38 cellular contexts compared by ENCODE assay signal in the genomic region with DNA sequence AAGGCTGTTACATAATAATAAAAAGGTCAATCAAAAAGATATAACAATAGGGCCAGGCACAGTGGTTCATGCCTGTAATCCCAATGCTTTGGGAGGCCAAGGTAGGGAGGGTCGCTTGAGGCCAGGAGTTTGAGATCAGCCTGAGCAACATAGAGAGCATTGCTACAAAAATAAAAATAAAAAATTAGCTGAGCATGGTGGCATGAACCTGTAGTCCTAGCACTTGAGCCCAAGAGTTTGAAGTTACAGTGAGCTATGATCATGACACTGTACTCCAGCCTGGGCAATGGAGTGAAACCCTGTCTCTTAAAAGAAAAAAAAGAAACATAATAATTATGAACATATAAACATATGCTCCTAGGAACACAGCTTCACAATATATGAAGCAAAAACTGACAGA. TPM values are rescaled to one million over a fixed set of nuclear protein-coding genes. Genes with fewer than 3 reads are reported as not detected.
"Had no signal": no experiment of that assay in that cellular context is flagged by ENCODE, and none has a peak within 500 bp of the region (broad histone marks: within the 10 kb centered on the region; RNA-seq: fewer than 3 reads in every experiment).

No MANE protein-coding gene starts in this region.

- H3K4me3 ChIP-seq: adrenal gland, ascending aorta, body of pancreas, breast epithelium, cardiac muscle cell had no signal

- H3K36me3 ChIP-seq: adrenal gland, ascending aorta, brain microvascular endothelial cell, breast epithelium, cardiac muscle cell had no signal

- ATAC-seq: activated naive CD4-positive, alpha-beta T cell treated with anti-CD3 and anti-CD28 coated beads, Interleukin-2, amount 50 U/mL, for 72 hours; activated naive CD8-positive, alpha-beta T cell treated with anti-CD3 and anti-CD28 coated beads, Interleukin-2, amount 50 U/mL, for 24 hours; activated T-cell treated with anti-CD3 and anti-CD28 coated beads, Interleukin-2, amount 50 U/mL, for 4 hours; activated T-cell treated with anti-CD3 and anti-CD28 coated beads, Interleukin-2, amount 50 U/mL, for 72 hours; activated T-helper 17 cell treated with anti-CD3 and anti-CD28 coated beads, Interleukin-2, amount 50 U/mL, for 72 hours; body of pancreas had no signal

- H3K9me3 ChIP-seq: adrenal gland, ascending aorta, body of pancreas, breast epithelium had no signal

- H3K4me1 ChIP-seq: adrenal gland, ascending aorta, body of pancreas, breast epithelium had no signal

- FAIRE-seq: astrocyte, bronchial epithelial cell had no signal

- DNase-seq: activated effector memory CD4-positive, alpha-beta T cell treated with anti-CD3 and anti-CD28 coated beads, Interleukin-2, amount 50 U/mL, for 16 hours; activated effector memory CD4-positive, alpha-beta T cell treated with Interleukin-2 at 50 U/mL for 16 hours; activated gamma-delta T cell; activated gamma-delta T cell treated with Interleukin-2 at 50 U/mL for 16 hours; activated naive CD4-positive, alpha-beta T cell; activated naive CD4-positive, alpha-beta T cell treated with anti-CD3 and anti-CD28 coated beads for 36 hours; activated naive CD4-positive, alpha-beta T cell treated with anti-CD3 and anti-CD28 coated beads, Interleukin-2, amount 10 ng/mL, durations not matched to agents 7 days and 5 days; activated naive CD4-positive, alpha-beta T cell treated with anti-CD3 and anti-CD28 coated beads, Interleukin-2, amount 50 U/mL, for 16 hours; activated naive CD4-positive, alpha-beta T cell treated with Interleukin-2 at 50 U/mL for 16 hours; activated naive CD8-positive, alpha-beta T cell treated with anti-CD3 and anti-CD28 coated beads for 36 hours; activated naive CD8-positive, alpha-beta T cell treated with anti-CD3 and anti-CD28 coated beads, Interleukin-2, amount 10 ng/mL, durations not matched to agents 7 days and 5 days; activated naive CD8-positive, alpha-beta T cell treated with anti-CD3 and anti-CD28 coated beads, Interleukin-2, amount 50 U/mL, for 24 hours; activated T-cell treated with anti-CD3 and anti-CD28 coated beads, Interleukin-2, amount 50 U/mL, for 1 hour; activated T-cell treated with anti-CD3 and anti-CD28 coated beads, Interleukin-2, amount 50 U/mL, for 24 hours; activated T-cell treated with anti-CD3 and anti-CD28 coated beads, Interleukin-2, amount 50 U/mL, for 4 hours; activated T-cell treated with anti-CD3 and anti-CD28 coated beads, Interleukin-2, amount 50 U/mL, for 48 hours; activated T-cell treated with anti-CD3 and anti-CD28 coated beads, Interleukin-2, amount 50 U/mL, for 72 hours; adrenal gland; amniotic stem cell; amygdala; anterior cingulate cortex; aorta; body of pancreas; brain microvascular endothelial cell; caudate nucleus; central memory CD4-positive, alpha-beta T cell; cerebellar nuclear complex had no signal

- H3K27me3 ChIP-seq: adrenal gland, ascending aorta, body of pancreas, brain microvascular endothelial cell, breast epithelium, cardiac muscle cell had no signal

- H3K27ac ChIP-seq: adrenal gland, ascending aorta, body of pancreas, brain microvascular endothelial cell, breast epithelium, cardiac muscle cell had no signal

RNA-seq across cellular contexts. Expression of a gene that starts 41.4 kb away (rescaled TPM):
- total RNA-seq: activated naive CD4-positive, alpha-beta T cell treated with anti-CD3 and anti-CD28 coated beads for 36 hours; activated naive CD4-positive, alpha-beta T cell treated with anti-CD3 and anti-CD28 coated beads, Interleukin-2, amount 50 U/mL, for 72 hours; activated naive CD8-positive, alpha-beta T cell treated with anti-CD3 and anti-CD28 coated beads for 36 hours; activated naive CD8-positive, alpha-beta T cell treated with anti-CD3 and anti-CD28 coated beads, Interleukin-2, amount 10 ng/mL, durations not matched to agents 7 days and 5 days; activated T-cell treated with anti-CD3 and anti-CD28 coated beads, Interleukin-2, amount 50 U/mL, for 72 hours; activated T-helper 1 cell treated with anti-CD3 and anti-CD28 coated beads, Interleukin-12 subunit alpha, Interleukin-12 subunit beta, Interleukin-2, Interleukin-4 antibody, amounts not matched to agents 30 ng/mL and 10 ng/mL and 1 ng/mL, durations not matched to agents 14 hours and 24 hours and 36 hours; activated T-helper 17 cell treated with anti-CD3 and anti-CD28 coated beads, Interleukin-2, amount 50 U/mL, for 72 hours; activated T-helper 2 cell treated with anti-CD3 and anti-CD28 coated beads, Interferon-gamma antibody, Interleukin-2, Interleukin-4, amounts not matched to agents 10 μg/mL and 5 μg/mL and 100 μg/mL, durations not matched to agents 14 hours and 24 hours and 36 hours; adrenal gland; aorta; ascending aorta; body of pancreas; breast epithelium; bronchial epithelial cell; cardiac muscle cell; cardiac septum; chondrocyte had no signal
- polyA plus RNA-seq: aorta, cardiac muscle cell had no signal
